26 cellular contexts compared by ENCODE assay signal in genomic region chr9:130424781-130425310, GRCh38. TPM values are rescaled to one million over a fixed set of nuclear protein-coding genes. Genes with fewer than 3 reads are reported as not detected.
"Had no signal": no experiment of that assay in that cellular context is flagged by ENCODE, and none has a peak within 500 bp of the region (broad histone marks: within the 10 kb centered on the region; RNA-seq: fewer than 3 reads in every experiment).

No MANE protein-coding gene starts in this region.

- H3K4me2 ChIP-seq: neural progenitor cell had no signal

- DNase-seq: cortex of kidney; dorsolateral prefrontal cortex; effector CD8-positive, alpha-beta T cell; hippocampal formation; kidney glomerular epithelial cell; mammary epithelial cell; occipital lobe; spleen; stimulated activated CD4-positive, alpha-beta T cell treated with anti-CD3 and anti-CD28 coated beads, Interleukin-2, amount 100 ng/mL, for 24 hours; stimulated activated CD4-positive, alpha-beta T cell treated with anti-CD3 and anti-CD28 coated beads, Interleukin-4, amount 100 ng/mL, for 4 hours; stimulated activated naive B cell treated with anti-CD40 and anti-IgM and Interleukin-4, amounts not matched to agents 10 μg/mL and 1 μg/mL and 100 μg/mL, for 72 hours; stimulated activated naive CD8-positive, alpha-beta T cell treated with anti-CD3 and anti-CD28 coated beads, Interleukin-15, amount 100 ng/mL, for 72 hours; testis; upper lobe of right lung had no signal

- H3K9me3 ChIP-seq: heart left ventricle, prostate gland, testis, upper lobe of right lung, vagina had no signal

- H3K36me3 ChIP-seq: heart left ventricle, neural progenitor cell, prostate gland, spleen, tibial nerve, upper lobe of right lung, vagina had no signal

- H3K27me3 ChIP-seq: heart left ventricle, neural progenitor cell, testis, tibial nerve, upper lobe of right lung, vagina had no signal

- H3K4me3 ChIP-seq: dorsolateral prefrontal cortex, heart left ventricle, neural progenitor cell, prostate gland, spleen, testis, tibial nerve, upper lobe of right lung, vagina had no signal

- ATAC-seq: esophagus mucosa; heart left ventricle; natural killer cell treated with Interleukin-12 subunit alpha and Interleukin-12 subunit beta and Interleukin-15 and Interleukin-18, amount 100 ng/mL, for 72 hours; sciatic nerve; stimulated activated naive B cell treated with anti-CD40 and anti-IgM and Interleukin-4, amounts not matched to agents 10 μg/mL and 1 μg/mL and 100 μg/mL, for 72 hours; stimulated activated naive CD8-positive, alpha-beta T cell treated with anti-CD3 and anti-CD28 coated beads, Interleukin-15, amount 100 ng/mL, for 72 hours; upper lobe of right lung had no signal

- H3K4me1 ChIP-seq: parathyroid adenoma, prostate gland, testis, upper lobe of right lung had no signal

- H3K9ac ChIP-seq: neural progenitor cell, parathyroid adenoma had no signal

- FAIRE-seq: endometrium, frontal cortex, islet of Langerhans had no signal

- H2AFZ ChIP-seq: neural progenitor cell, parathyroid adenoma had no signal

- H3K27ac ChIP-seq: dorsolateral prefrontal cortex, heart left ventricle, neural progenitor cell, parathyroid adenoma, prostate gland, spleen, testis, tibial nerve, upper lobe of right lung, vagina had no signal

- H3K79me2 ChIP-seq: parathyroid adenoma had no signal

RNA-seq across cellular contexts. Expression of gene ASS1, which starts 19.9 kb away (rescaled TPM):
- total RNA-seq: natural killer cell treated with Interleukin-12 subunit alpha and Interleukin-12 subunit beta and Interleukin-15 and Interleukin-18, amount 100 ng/mL, for 72 hours had no signal
